Comparison of ENCODE assay signal across 17 cellular contexts in genomic region chr16:88359008-88359407, GRCh38. TPM values are rescaled to one million over a fixed set of nuclear protein-coding genes. Genes with fewer than 3 reads are reported as not detected.
DNase-seq lines count a peak whose midpoint lies in the region; ATAC-seq, FAIRE-seq and TF ChIP-seq lines count a peak whose summit lies in the region.
"Had no signal": no experiment of that assay in that cellular context is flagged by ENCODE, and none has a peak within 500 bp of the region (broad histone marks: within the 10 kb centered on the region; RNA-seq: fewer than 3 reads in every experiment).

No MANE protein-coding gene starts in this region.

- H3K27ac Mint-ChIP-seq in stimulated activated naive B cell treated with anti-CD40 and anti-IgM and Interleukin-4, amounts not matched to agents 10 μg/mL and 1 μg/mL and 100 μg/mL, for 72 hours = peak overlapping the region; percentile 88

- no peak overlapping the region for H3K9ac ChIP-seq in kidney (ENCODE audit: low read length in 2 of 2)

- no peak for TF ChIP-seq CTCF in kidney (IDR thresholded peaks at IDR 0.05; ENCODE audit: borderline replicate concordance, extremely low read depth, insufficient read depth)

- no peak overlapping the region for H3K4me3 ChIP-seq in SJSA1
- H3K4me3 ChIP-seq in kidney (ENCODE audit: low read length in 2 of 2) = no peak overlapping the region

- peaks cover 0 to 4% of the 10 kb centered on the region in 2 donors for H3K36me3 Mint-ChIP-seq in stimulated activated naive B cell treated with anti-CD40 and anti-IgM and Interleukin-4, amounts not matched to agents 10 μg/mL and 1 μg/mL and 100 μg/mL, for 72 hours

- no peaks in the 10 kb centered on the region for H3K27me3 ChIP-seq in SJSA1 (replicated peaks)

- H3K4me1 ChIP-seq in SJSA1 (replicated peaks) = peaks cover 24% of the 10 kb centered on the region
- no peaks in the 10 kb centered on the region for H3K4me1 ChIP-seq in kidney (ENCODE audit: control insufficient read depth in 1 of 2, insufficient read depth in 1 of 2, low read depth in 1 of 2, low read length in 2 of 2)
- H3K4me1 ChIP-seq: Caco-2 had no signal

- peak; percentile 59 for DNase-seq in ELF-1 (ENCODE audit: low read depth, low spot score)
- DNase-seq in SJSA1 (ENCODE audit: low read depth in 1 of 2, low spot score in 2 of 2) = no peak
- DNase-seq in kidney = peak; percentile 17
- no peak for DNase-seq in stimulated activated naive B cell treated with anti-CD40 and anti-IgM and Interleukin-4, amounts not matched to agents 10 μg/mL and 1 μg/mL and 100 μg/mL, for 72 hours
- no peak for DNase-seq in activated CD8-positive, alpha-beta memory T cell treated with anti-CD3 and anti-CD28 coated beads for 24 hours
- no peak for DNase-seq in COLO668 (lab: John Stamatoyannopoulos, UW; ENCODE audit: unreplicated experiment)
- DNase-seq: C1 segment of cervical spinal cord, Caco-2, DMS53, NCI-H1436, NCI-H2029 treated with DMSO at 0.1 percent for 48 hours, NCI-H510A, NCI-H82, SIG-M5 had no signal

- H3K27me3 Mint-ChIP-seq in stimulated activated naive B cell treated with anti-CD40 and anti-IgM and Interleukin-4, amounts not matched to agents 10 μg/mL and 1 μg/mL and 100 μg/mL, for 72 hours = peaks cover 18 to 21% of the 10 kb centered on the region in 2 donors

- H3K36me3 ChIP-seq in SJSA1 (no peaks in the 10 kb centered on the region), kidney (ENCODE audit: control insufficient read depth in 1 of 2, insufficient read depth in 2 of 2, low read length in 2 of 2) (no peaks in the 10 kb centered on the region)

- H3K27ac ChIP-seq in SJSA1 (0 out of 2 replicates have a peak overlapping the region, but pooled peaks have one; percentile 23), kidney (ENCODE audit: low read depth in 2 of 2, low read length in 2 of 2) (no peak overlapping the region)

- no peak for ATAC-seq in stimulated activated naive B cell treated with anti-CD40 and anti-IgM and Interleukin-4, amounts not matched to agents 10 μg/mL and 1 μg/mL and 100 μg/mL, for 72 hours (replicated peaks)
- ATAC-seq in HG03280 (IDR thresholded peaks at IDR 0.05; ENCODE audit: unreplicated experiment) = no peak
- ATAC-seq: HCT116, Panc1 had no signal

- H3K4me3 Mint-ChIP-seq in stimulated activated naive B cell treated with anti-CD40 and anti-IgM and Interleukin-4, amounts not matched to agents 10 μg/mL and 1 μg/mL and 100 μg/mL, for 72 hours = no peak overlapping the region

- H3K9me3 ChIP-seq in SJSA1 (replicated peaks) (no peaks in the 10 kb centered on the region), kidney (ENCODE audit: control insufficient read depth in 1 of 2, low read length in 2 of 2) (peaks cover 4 to 5% of the 10 kb centered on the region in 2 donors)

- peaks cover 4 to 10% of the 10 kb centered on the region in 2 donors for H3K4me1 Mint-ChIP-seq in stimulated activated naive B cell treated with anti-CD40 and anti-IgM and Interleukin-4, amounts not matched to agents 10 μg/mL and 1 μg/mL and 100 μg/mL, for 72 hours

- H3K9me3 Mint-ChIP-seq in stimulated activated naive B cell treated with anti-CD40 and anti-IgM and Interleukin-4, amounts not matched to agents 10 μg/mL and 1 μg/mL and 100 μg/mL, for 72 hours = peaks cover 0 to 6% of the 10 kb centered on the region in 2 donors

- intact Hi-C loops in kidney (cut with DNase I) = no loop called here

- no peak for FAIRE-seq in kidney (lab: Jason Lieb, UNC)

RNA-seq across cellular contexts. Expression of gene ZNF469, which starts 23.8 kb away (rescaled TPM):
- total RNA-seq in SJSA1 (2014; rRNA removed; shearing (Covaris generic)) = 2.0 and 3.6 TPM in 2 replicates
- 1.6 TPM for total RNA-seq in kidney
- 0.09 TPM for polyA plus RNA-seq in kidney (ENCODE audit: insufficient read depth, low read depth, low replicate concordance)

Comparison
In these comparisons a context has a peak if more than half of its experiments do, and no peak if none do; other contexts are left out.
1. DNase-seq: peak in ELF-1 (single experiment) and kidney (single experiment); none in SJSA1 (0 of 2), stimulated activated naive B cell treated with anti-CD40 and anti-IgM and Interleukin-4, amounts not matched to agents 10 μg/mL and 1 μg/mL and 100 μg/mL, for 72 hours (single experiment), activated CD8-positive, alpha-beta memory T cell treated with anti-CD3 and anti-CD28 coated beads for 24 hours (single experiment) and COLO668 (single experiment).